In the genomic region with DNA sequence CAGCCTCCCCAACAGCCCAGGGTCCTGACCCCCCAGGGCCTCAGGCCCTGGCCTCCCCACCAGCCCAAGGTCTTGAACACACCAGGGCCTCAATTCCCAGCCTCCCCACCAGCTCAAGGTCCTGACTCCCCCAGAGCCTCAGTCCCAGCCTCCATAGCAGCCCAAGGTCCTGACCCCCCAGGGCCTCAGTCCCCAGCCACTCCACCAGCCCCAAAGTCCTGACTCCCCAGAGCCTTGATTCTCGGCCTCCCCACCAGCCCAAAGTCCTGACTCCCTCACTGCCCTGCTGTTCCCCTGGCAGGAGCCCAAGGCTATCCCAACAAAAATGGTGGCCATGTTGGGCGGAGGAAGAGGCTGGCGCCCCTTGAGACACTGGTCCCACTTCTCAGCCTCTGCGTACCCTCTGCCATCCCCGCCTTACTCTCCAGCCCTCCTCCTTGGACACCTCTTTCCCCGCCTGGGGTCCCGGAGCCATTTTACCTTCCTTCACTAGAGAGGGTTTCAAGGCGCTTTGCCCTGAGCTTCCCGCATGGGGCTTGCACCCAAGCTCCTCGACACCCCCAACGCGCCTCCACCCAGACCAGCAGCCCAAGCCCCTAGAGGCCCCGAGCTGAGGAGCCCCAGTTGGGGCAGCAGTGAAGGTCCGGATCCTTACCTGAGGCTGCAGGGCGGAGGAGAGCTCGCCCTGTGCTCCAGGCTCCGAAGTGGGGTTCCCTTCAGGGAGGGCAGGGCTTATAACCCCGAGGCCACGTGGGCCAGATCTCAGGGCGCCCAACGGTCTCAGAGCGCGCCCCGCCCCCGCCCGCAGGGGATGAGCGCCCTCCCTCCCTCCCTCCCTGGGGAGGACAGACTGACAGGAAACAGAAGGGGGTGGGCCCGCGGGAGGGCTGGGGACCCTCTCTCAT, we compare ENCODE assay signal across 8 cellular contexts. TPM values are rescaled to one million over a fixed set of nuclear protein-coding genes. Genes with fewer than 3 reads are reported as not detected.
A peak's percentile ranks its signal among the peaks of the same experiment; 100 is the strongest.
DNase-seq lines count a peak whose midpoint lies in the region; ATAC-seq, FAIRE-seq and TF ChIP-seq lines count a peak whose summit lies in the region.

No MANE protein-coding gene starts in this region.

- TF ChIP-seq EP300 in H1 (IDR thresholded peaks at IDR 0.05; ENCODE audit: borderline replicate concordance in 1 of 2, low read depth in 2 of 2, low read length in 2 of 2): no peak

- no peak for TF ChIP-seq POLR2A in H1 (IDR thresholded peaks at IDR 0.05; ENCODE audit: control extremely low read depth in 1 of 2, low read depth in 2 of 2, low read length in 2 of 2)
- TF ChIP-seq POLR2A in H54 (IDR thresholded peaks at IDR 0.05; ENCODE audit: low read depth, low read length): no peak

- H4K8ac ChIP-seq in H1 (ENCODE audit: extremely low read depth, insufficient read depth, low read length): peak overlapping the region; percentile 23; the same call in 1 of the 2 replicates

- no peaks in the 10 kb centered on the region for H3K79me2 ChIP-seq in H1 (ENCODE audit: control insufficient read depth in 1 of 2, insufficient read depth in 2 of 2, low read length in 2 of 2)

- peaks cover 62% of the 10 kb centered on the region for H3K4me1 Mint-ChIP-seq in CD8-positive, alpha-beta T cell (ENCODE audit: low read depth)

- H3K56ac ChIP-seq in H1 (replicated peaks; ENCODE audit: insufficient read length, low read depth, low read length): no peak overlapping the region

- H4K5ac ChIP-seq in H1 (ENCODE audit: insufficient read length, low read depth, low read length): no peak overlapping the region

- H3K79me1 ChIP-seq in H1 (ENCODE audit: low read depth, low read length): no peaks in the 10 kb centered on the region

- H3K4me2 ChIP-seq in H1 (ENCODE audit: insufficient read depth in 1 of 2, low read depth in 2 of 2, low read length in 2 of 2): no peak overlapping the region

- H2BK5ac ChIP-seq in H1 (ENCODE audit: low read depth, low read length): peak overlapping the region; percentile 88; the same call in 1 of the 2 replicates

- H3K27ac ChIP-seq in CD8-positive, alpha-beta T cell (ENCODE audit: low read depth, low read length): peak overlapping the region; percentile 92
- no peak overlapping the region for H3K27ac ChIP-seq in H1 (ENCODE audit: low read depth, low read length)
- H3K27ac ChIP-seq in skeletal muscle tissue (ENCODE audit: low read depth, low read length): peak overlapping the region; percentile 69

- H3K4ac ChIP-seq in H1 (replicated peaks; ENCODE audit: insufficient read length, low read depth, low read length): peak overlapping the region; percentile 71

- H3K18ac ChIP-seq in H1 (ENCODE audit: extremely low read depth, low read length): peak overlapping the region; percentile 85

- CTCF ChIA-PET in CD8-positive, alpha-beta T cell (lab: Charles Lee): interaction anchor here (2.4 to 7.0 kb wide), 3 partner anchors 11 to 85 kb away, joined by 9 to 102 read pairs (median 14); a partner anchor contains a TSS
- CTCF ChIA-PET in H1 (lab: Charles Lee; ENCODE audit: partially characterized antibody): interaction anchor here (1.0 to 18.5 kb wide), 3 partner anchors 12 to 28 kb away, joined by 3 to 384 read pairs (median 6); a partner anchor contains a TSS

- WGBS in H1 (ENCODE audit: extremely low coverage in 1 of 2, insufficient coverage in 1 of 2, insufficient read length in 1 of 2, insufficient replicate concordance in 2 of 2, low coverage in 1 of 2, low lambda C conversion rate in 2 of 2, missing lambda C conversion rate in 1 of 2), 2 experiments: 88% methylated on average over 12 of the region's 29 CpGs; no CpG with 5 or more reads in 1 of the 2 experiments

- H3K27me3 Mint-ChIP-seq in CD8-positive, alpha-beta T cell (ENCODE audit: low read depth): no peaks in the 10 kb centered on the region

- peak overlapping the region; percentile 90 for H3K4me3 ChIP-seq in CD8-positive, alpha-beta T cell (ENCODE audit: low read depth, low read length)
- H3K4me3 ChIP-seq in H1 (ENCODE audit: extremely low read depth in 1 of 4, insufficient read depth in 2 of 4, low read depth in 3 of 4, low read length in 4 of 4) (no peak overlapping the region), skeletal muscle tissue (ENCODE audit: low read length in 3 of 3) (peak overlapping the region; percentile 29 to 63 (median 62))

- no peak overlapping the region for H3K9ac ChIP-seq in H1 (replicated peaks in 1 of 4; ENCODE audit: extremely low read depth in 1 of 4, low read depth in 3 of 4, low read length in 3 of 4)
- H3K9ac ChIP-seq in skeletal muscle tissue (ENCODE audit: low read depth in 1 of 3, low read length in 3 of 3): peak overlapping the region in 1 of 3 donors; percentile 56

- no peak overlapping the region for H2BK120ac ChIP-seq in H1 (replicated peaks; ENCODE audit: low read depth, low read length)

- intact Hi-C loops in CD8-positive, alpha-beta T cell (cut with DNase I, micrococcal nuclease): loop anchor here (1.0 to 10.0 kb wide), 11 partner anchors 20 to 1737 kb away; a partner anchor contains a TSS

- POLR2A ChIA-PET in CD8-positive, alpha-beta T cell (lab: Charles Lee): interaction anchor here (0.6 to 19.1 kb wide), 16 partner anchors 9 to 776 kb away, joined by 3 to 773 read pairs (median 4); a partner anchor contains a TSS
- POLR2A ChIA-PET in H1 (lab: Charles Lee; ENCODE audit: partially characterized antibody): interaction anchor here (0.7 to 2.2 kb wide), 4 partner anchors 8 to 20 kb away, joined by 3 to 13 read pairs (median 6); a partner anchor contains a TSS

- no peaks in the 10 kb centered on the region for H3K9me3 ChIP-seq in CD8-positive, alpha-beta T cell (ENCODE audit: low read length)
- H3K9me3 ChIP-seq in H1 (ENCODE audit: insufficient read depth in 2 of 2, low read depth in 1 of 2, low read length in 1 of 2) (no peaks in the 10 kb centered on the region), skeletal muscle tissue (ENCODE audit: control insufficient read depth in 3 of 3, low read length in 3 of 3) (no peaks in the 10 kb centered on the region)

- H3K23ac ChIP-seq in H1 (ENCODE audit: insufficient read length): no peak overlapping the region

- H3K36me3 ChIP-seq in CD8-positive, alpha-beta T cell (ENCODE audit: insufficient read depth, low read length): peaks cover 15% of the 10 kb centered on the region
- H3K36me3 ChIP-seq in H1 (ENCODE audit: control insufficient read depth in 2 of 4, insufficient read depth in 4 of 4, low read length in 3 of 4): no peaks in the 10 kb centered on the region
- no peaks in the 10 kb centered on the region for H3K36me3 ChIP-seq in skeletal muscle tissue (ENCODE audit: control insufficient read depth in 3 of 3, insufficient read depth in 3 of 3, low read length in 3 of 3)

- FAIRE-seq in H1 (lab: Jason Lieb, UNC) (no peak), H54 (lab: Jason Lieb, UNC) (no peak)

- peak overlapping the region; percentile 86; the same call in 1 of the 2 replicates for H2BK20ac ChIP-seq in H1 (ENCODE audit: low read length)

- peak; percentile 69 to 97 (median 88) for DNase-seq in CD8-positive, alpha-beta T cell
- peak; percentile 95 for DNase-seq in activated CD4-positive, alpha-beta T cell treated with anti-CD3 and anti-CD28 coated beads for 48 hours
- DNase-seq in H1 (ENCODE audit: low read depth in 1 of 2, low spot score in 2 of 2) (no peak), NCI-H526 (lab: John Stamatoyannopoulos, UW) (no peak), NCI-H524 (lab: John Stamatoyannopoulos, UW) (no peak), H54 (ENCODE audit: insufficient read length, low spot score) (no peak)

- peaks cover 49% of the 10 kb centered on the region for H3K4me1 ChIP-seq in CD8-positive, alpha-beta T cell (ENCODE audit: insufficient read depth, low read length)
- H3K4me1 ChIP-seq in H1 (replicated peaks in 1 of 4; ENCODE audit: control insufficient read depth in 3 of 4, insufficient read depth in 4 of 4, low read length in 3 of 4) (peaks cover 0 to 26% (median 17%) of the 10 kb centered on the region in 4 experiments; a peak in 6 of 7 replicates), skeletal muscle tissue (ENCODE audit: control insufficient read depth in 3 of 3, insufficient read depth in 3 of 3, low read length in 3 of 3) (peaks cover 8 to 12% (median 11%) of the 10 kb centered on the region in 3 donors)

- H3K9me3 Mint-ChIP-seq in CD8-positive, alpha-beta T cell: no peaks in the 10 kb centered on the region

- no peak overlapping the region for H2AFZ ChIP-seq in H1 (ENCODE audit: low read length)

- H3K27ac Mint-ChIP-seq in CD8-positive, alpha-beta T cell: peak overlapping the region; percentile 97

- no peaks in the 10 kb centered on the region for H3K27me3 ChIP-seq in CD8-positive, alpha-beta T cell (ENCODE audit: insufficient read depth, low read length)
- H3K27me3 ChIP-seq in H1 (replicated peaks in 1 of 4; ENCODE audit: control insufficient read depth in 3 of 4, extremely low read depth in 1 of 4, insufficient read depth in 3 of 4, low read length in 3 of 4): peaks cover 0 to 2% (median 0%) of the 10 kb centered on the region in 4 experiments; a peak in 3 of 7 replicates
- H3K27me3 ChIP-seq in skeletal muscle tissue (ENCODE audit: control insufficient read depth in 3 of 3, insufficient read depth in 3 of 3, low read length in 3 of 3): peaks cover 16 to 50% (median 29%) of the 10 kb centered on the region in 3 donors

- no peak for TF ChIP-seq RAD21 in H1 (IDR thresholded peaks at IDR 0.05 in 1 of 2, conservative IDR thresholded peaks at IDR 0.05 in 1 of 2; ENCODE audit: low read depth in 2 of 2, low read length in 2 of 2)

- H3K36me3 Mint-ChIP-seq in CD8-positive, alpha-beta T cell: peaks cover 41% of the 10 kb centered on the region

- H4K91ac ChIP-seq in H1 (replicated peaks; ENCODE audit: insufficient read length, low read length): peak overlapping the region; percentile 86

- no peaks in the 10 kb centered on the region for H3K23me2 ChIP-seq in H1 (ENCODE audit: low read depth, low read length)

- H2BK15ac ChIP-seq in H1 (ENCODE audit: low read length): peak overlapping the region; percentile 61; the same call in 1 of the 2 replicates

- H3K14ac ChIP-seq in H1 (ENCODE audit: insufficient read length): no peak overlapping the region

- H2BK12ac ChIP-seq in H1 (ENCODE audit: low read depth, low read length): peak overlapping the region; percentile 88; the same call in 1 of the 2 replicates

- peak overlapping the region; percentile 92 for H3K4me3 Mint-ChIP-seq in CD8-positive, alpha-beta T cell

- H4K20me1 ChIP-seq in H1 (replicated peaks in 1 of 2; ENCODE audit: control insufficient read depth in 1 of 2, insufficient read depth in 2 of 2, low read length in 2 of 2): peaks cover 0 to 2% of the 10 kb centered on the region in 2 experiments

- no peak for TF ChIP-seq CTCF in CD8-positive, alpha-beta T cell (IDR thresholded peaks at IDR 0.05)
- no peak for TF ChIP-seq CTCF in H1 (IDR thresholded peaks at IDR 0.05; ENCODE audit: control extremely low read depth in 1 of 3, insufficient read depth in 1 of 3, low read depth in 1 of 3, low read length in 3 of 3)

- peak; percentile 37 for ATAC-seq in CD8-positive, alpha-beta T cell
- ATAC-seq in HG03432 (IDR thresholded peaks at IDR 0.05; ENCODE audit: unreplicated experiment): peak; percentile 20

- peak overlapping the region; percentile 16; the same call in 1 of the 2 replicates for H2AK5ac ChIP-seq in H1 (ENCODE audit: low read depth, low read length)

RNA-seq across cellular contexts. Expression of a gene that starts 3.5 kb away (rescaled TPM):
- 10 to 100 TPM; 27.9 to 35.3 TPM for total RNA-seq in CD8-positive, alpha-beta T cell
- total RNA-seq in H1 (2021; fragmentation: NEBNext Ultra II Directional; extraction: Animal tissue kit (Norgen Biotek cat#: 25700)): 9.2 and 9.8 TPM in 2 replicates
- polyA plus RNA-seq in H1 (2011; rRNA removed): 7.6 and 9.8 TPM in 2 replicates
- polyA plus RNA-seq in H1 (2011; cell fraction: cytosol; rRNA removed): 13.8 TPM
- polyA plus RNA-seq in H1 (2011; cell fraction: nucleus; rRNA removed): 69.7 TPM
- polyA plus RNA-seq in H1 (2012, experiment 1 of 2): 14.7 to 18.9 TPM (median 15.9 TPM) in 4 replicates
- 6.2 TPM for polyA plus RNA-seq in H1 (2012, experiment 2 of 2)
- polyA plus RNA-seq in H1 (2013, experiment 1 of 2): 4.8 TPM
- polyA plus RNA-seq in H1 (2013, experiment 2 of 2): 4.1 TPM
- polyA minus RNA-seq in H1 (2011; rRNA and poly(A)+ RNA removed): 2.9 and 6.6 TPM in 2 replicates
- 5.8 TPM for polyA minus RNA-seq in H1 (2011; cell fraction: cytosol; rRNA and poly(A)+ RNA removed)
- polyA minus RNA-seq in H1 (2011; cell fraction: nucleus; rRNA and poly(A)+ RNA removed): 8.9 TPM
- 1.0 TPM for total RNA-seq in skeletal muscle tissue

RNA-seq across cellular contexts. Expression of a gene that starts 19.9 kb away (rescaled TPM):
- total RNA-seq in CD8-positive, alpha-beta T cell: 10 to 100 TPM; 45.2 to 59.7 TPM
- total RNA-seq in H1 (2021; fragmentation: NEBNext Ultra II Directional; extraction: Animal tissue kit (Norgen Biotek cat#: 25700)): 103 and 112 TPM in 2 replicates
- polyA plus RNA-seq in H1 (2011; rRNA removed): 115 and 143 TPM in 2 replicates
- 144 TPM for polyA plus RNA-seq in H1 (2011; cell fraction: cytosol; rRNA removed)
- polyA plus RNA-seq in H1 (2011; cell fraction: nucleus; rRNA removed): 67.4 TPM
- 166 to 180 TPM (median 170 TPM) in 4 replicates for polyA plus RNA-seq in H1 (2012, experiment 1 of 2)
- 181 TPM for polyA plus RNA-seq in H1 (2012, experiment 2 of 2)
- polyA plus RNA-seq in H1 (2013, experiment 1 of 2): 66.5 TPM
- polyA plus RNA-seq in H1 (2013, experiment 2 of 2): 66.6 TPM
- polyA minus RNA-seq in H1 (2011; rRNA and poly(A)+ RNA removed): 73.5 and 87.0 TPM in 2 replicates
- 50.8 TPM for polyA minus RNA-seq in H1 (2011; cell fraction: cytosol; rRNA and poly(A)+ RNA removed)
- 33.5 TPM for polyA minus RNA-seq in H1 (2011; cell fraction: nucleus; rRNA and poly(A)+ RNA removed)
- 62.6 TPM for total RNA-seq in skeletal muscle tissue

RNA-seq across cellular contexts. Expression of a gene that starts 51.3 kb away (rescaled TPM):
- not detected for total RNA-seq in CD8-positive, alpha-beta T cell
- total RNA-seq in H1 (2021; fragmentation: NEBNext Ultra II Directional; extraction: Animal tissue kit (Norgen Biotek cat#: 25700)): 0.74 TPM in 1 of 2 replicates, not detected in the other
- 0.06 and 0.13 TPM in 2 replicates for polyA plus RNA-seq in H1 (2011; rRNA removed)
- polyA plus RNA-seq in H1 (2011; cell fraction: cytosol; rRNA removed): 0.08 TPM
- 0.61 TPM for polyA plus RNA-seq in H1 (2011; cell fraction: nucleus; rRNA removed)
- not detected in 4 replicates for polyA plus RNA-seq in H1 (2012, experiment 1 of 2)
- 0.04 TPM for polyA plus RNA-seq in H1 (2012, experiment 2 of 2)
- polyA plus RNA-seq in H1 (2013, experiment 1 of 2): 0.04 TPM
- 0.09 TPM for polyA plus RNA-seq in H1 (2013, experiment 2 of 2)
- polyA minus RNA-seq in H1 (2011; rRNA and poly(A)+ RNA removed): not detected in 2 replicates
- not detected for polyA minus RNA-seq in H1 (2011; cell fraction: cytosol; rRNA and poly(A)+ RNA removed)
- not detected for polyA minus RNA-seq in H1 (2011; cell fraction: nucleus; rRNA and poly(A)+ RNA removed)
- total RNA-seq in skeletal muscle tissue: 14.1 TPM

Comparison
In these comparisons a context has a peak if more than half of its experiments do, and no peak if none do; other contexts are left out.
1. DNase-seq: peak in CD8-positive, alpha-beta T cell (7 of 7) and activated CD4-positive, alpha-beta T cell treated with anti-CD3 and anti-CD28 coated beads for 48 hours (single experiment); none in H1 (0 of 2), NCI-H526 (0 of 2), NCI-H524 (0 of 2) and H54 (single experiment).
2. H3K4me3 ChIP-seq: peak in CD8-positive, alpha-beta T cell (single experiment) and skeletal muscle tissue (3 of 3); none in H1 (0 of 4).